In genomic region chr2:12721571-12722444, GRCh38 we compare ENCODE assay signal across 8 cellular contexts. TPM values are rescaled to one million over a fixed set of nuclear protein-coding genes. Genes with fewer than 3 reads are reported as not detected.
DNase-seq lines count a peak whose midpoint lies in the region; FAIRE-seq and TF ChIP-seq lines count a peak whose summit lies in the region.

No MANE protein-coding gene starts in this region.

- peaks cover 7% of the 10 kb centered on the region for H3K79me1 ChIP-seq in neuronal stem cell (ENCODE audit: low read depth, low read length)

- WGBS in neuronal stem cell (ENCODE audit: extremely low coverage in 2 of 2, insufficient read length in 2 of 2, insufficient replicate concordance in 1 of 2), 2 donors: no CpG with 5 or more reads among the region's 14 CpGs

- no peak overlapping the region for H2BK15ac ChIP-seq in neuronal stem cell (ENCODE audit: low read length)

- H2BK120ac ChIP-seq in neuronal stem cell (ENCODE audit: low read depth, low read length): no peak overlapping the region

- no peak overlapping the region for H4K8ac ChIP-seq in neuronal stem cell (ENCODE audit: low read depth, low read length)

- H3K79me2 ChIP-seq in OCI-LY3 (ENCODE audit: low read length): no peaks in the 10 kb centered on the region

- no peak for FAIRE-seq in HTR-8/SVneo (lab: Jason Lieb, UNC)

- H4K20me1 ChIP-seq in OCI-LY3 (ENCODE audit: insufficient read depth, low read length): no peaks in the 10 kb centered on the region

- no peak overlapping the region for H3K27ac Mint-ChIP-seq in endothelial cell (ENCODE audit: unreplicated experiment)

- H3K14ac ChIP-seq in neuronal stem cell (ENCODE audit: low read length): no peak overlapping the region

- H3K9me3 ChIP-seq in OCI-LY3 (ENCODE audit: insufficient read depth, low read length) (no peaks in the 10 kb centered on the region), neuronal stem cell (replicated peaks in 1 of 2; ENCODE audit: control insufficient read depth in 2 of 2, insufficient read depth in 1 of 2, low read depth in 1 of 2, low read length in 2 of 2) (peaks cover 0 to 8% of the 10 kb centered on the region in 2 donors)

- H3K4me1 ChIP-seq in OCI-LY3 (ENCODE audit: low read length): peaks cover 12% of the 10 kb centered on the region
- H3K4me1 ChIP-seq in neuronal stem cell (ENCODE audit: control insufficient read depth in 2 of 2, insufficient read depth in 1 of 2, low read depth in 1 of 2, low read length in 2 of 2): peaks cover 15 to 18% of the 10 kb centered on the region in 2 donors

- peak; percentile 74 for DNase-seq in CD1c-positive myeloid dendritic cell (ENCODE audit: extremely low spot score)
- DNase-seq in choroid plexus epithelial cell (ENCODE audit: low read depth): peak; percentile 60
- DNase-seq in neuronal stem cell (ENCODE audit: low spot score): no peak
- DNase-seq in endothelial cell (ENCODE audit: low spot score): no peak
- DNase-seq in cerebellum (ENCODE audit: low spot score): no peak
- DNase-seq in RPMI8226: no peak
- no peak for DNase-seq in HTR-8/SVneo (ENCODE audit: insufficient read length, low spot score)

- H3K4ac ChIP-seq in neuronal stem cell (ENCODE audit: low read length): no peak overlapping the region

- H3K9me3 Mint-ChIP-seq in endothelial cell (ENCODE audit: unreplicated experiment): no peaks in the 10 kb centered on the region

- peaks cover 11% of the 10 kb centered on the region for H3K27me3 Mint-ChIP-seq in endothelial cell (ENCODE audit: unreplicated experiment)

- H3K27ac ChIP-seq in OCI-LY3 (ENCODE audit: low read length): no peak overlapping the region
- H3K27ac ChIP-seq in neuronal stem cell (replicated peaks; ENCODE audit: low read length): peak overlapping the region; percentile 21

- H3K4me3 ChIP-seq in OCI-LY3 (ENCODE audit: low read length) (no peak overlapping the region), choroid plexus epithelial cell (ENCODE audit: low read depth, low read length) (peak overlapping the region; percentile 92), neuronal stem cell (ENCODE audit: low read length in 2 of 2) (peak overlapping the region in 1 of 2 donors; percentile 76)

- peaks cover 8% of the 10 kb centered on the region for H3K36me3 Mint-ChIP-seq in endothelial cell (ENCODE audit: low read depth, unreplicated experiment)

- no peak overlapping the region for H3K4me3 Mint-ChIP-seq in endothelial cell (ENCODE audit: unreplicated experiment)

- no peak overlapping the region for H2BK12ac ChIP-seq in neuronal stem cell (ENCODE audit: low read length)

- H3K27me3 ChIP-seq in OCI-LY3 (ENCODE audit: low read depth, low read length) (peaks cover 18% of the 10 kb centered on the region), neuronal stem cell (ENCODE audit: control insufficient read depth in 3 of 3, insufficient read depth in 3 of 3, low read depth in 1 of 3, low read length in 3 of 3) (no peaks in the 10 kb centered on the region)

- no peak overlapping the region for H4K91ac ChIP-seq in neuronal stem cell (ENCODE audit: low read depth, low read length, poor library complexity)

- H3K9ac ChIP-seq in OCI-LY3 (ENCODE audit: low read length) (no peak overlapping the region), neuronal stem cell (ENCODE audit: low read depth, low read length, poor library complexity) (no peak overlapping the region)

- TF ChIP-seq CTCF in OCI-LY3 (IDR thresholded peaks at IDR 0.05; ENCODE audit: low read depth, low read length) (no peak), choroid plexus epithelial cell (conservative IDR thresholded peaks at IDR 0.05; ENCODE audit: low read depth, low read length) (no peak), endothelial cell (IDR thresholded peaks at IDR 0.05; ENCODE audit: unreplicated experiment) (no peak)

- H3K23ac ChIP-seq in neuronal stem cell (ENCODE audit: low read depth, low read length, poor library complexity): no peak overlapping the region

- no peak overlapping the region for H3K18ac ChIP-seq in neuronal stem cell (ENCODE audit: low read length)

- no peak overlapping the region for H2AK5ac ChIP-seq in neuronal stem cell (ENCODE audit: low read depth, low read length)

- H3K36me3 ChIP-seq in OCI-LY3 (replicated peaks; ENCODE audit: low read depth, low read length) (no peaks in the 10 kb centered on the region), neuronal stem cell (replicated peaks in 1 of 2; ENCODE audit: control insufficient read depth in 2 of 2, insufficient read depth in 2 of 2, low read length in 2 of 2) (peaks cover 34 to 64% of the 10 kb centered on the region in 2 donors)

- H3K4me2 ChIP-seq in OCI-LY3 (ENCODE audit: low read length): peak overlapping the region; percentile 28
- H3K4me2 ChIP-seq in neuronal stem cell (ENCODE audit: insufficient read depth, low read length, poor library complexity, severe bottlenecking): peak overlapping the region; percentile 49

- H2BK5ac ChIP-seq in neuronal stem cell (ENCODE audit: low read length): no peak overlapping the region

- H2AFZ ChIP-seq in OCI-LY3 (ENCODE audit: low read depth, low read length) (no peak overlapping the region), neuronal stem cell (ENCODE audit: low read length) (no peak overlapping the region)

- peaks cover 17% of the 10 kb centered on the region for H3K4me1 Mint-ChIP-seq in endothelial cell (ENCODE audit: unreplicated experiment)

RNA-seq across cellular contexts. Expression of gene TRIB2, which starts 5.1 kb away (rescaled TPM):
- polyA plus RNA-seq in neuronal stem cell (2013, experiment 1 of 2): 85.5 TPM
- 83.2 TPM for polyA plus RNA-seq in neuronal stem cell (2013, experiment 2 of 2)
- total RNA-seq in endothelial cell (ENCODE audit: unreplicated experiment): 10.1 TPM
- 146 TPM for total RNA-seq in cerebellum

Comparison
In these comparisons a context has a peak if more than half of its experiments do, and no peak if none do; other contexts are left out.
1. DNase-seq: peak in CD1c-positive myeloid dendritic cell (single experiment) and choroid plexus epithelial cell (single experiment); none in neuronal stem cell (single experiment), endothelial cell (single experiment), cerebellum (single experiment), RPMI8226 (single experiment) and HTR-8/SVneo (single experiment).
2. RNA of gene TRIB2, which starts 5.1 kb away (total RNA-seq): 146 TPM in cerebellum (single experiment); 10.1 TPM in endothelial cell (single experiment); every median in the first group is over 10 times any median in the second.